8 cellular contexts compared by ENCODE assay signal in genomic region chr10:120979435-120980315, GRCh38.
A peak's percentile ranks its signal among the peaks of the same experiment; 100 is the strongest.
DNase-seq lines count a peak whose midpoint lies in the region; ATAC-seq and TF ChIP-seq lines count a peak whose summit lies in the region.

No MANE protein-coding gene starts in this region.

- H3K4me3 ChIP-seq in kidney epithelial cell (ENCODE audit: low read depth, low read length), result peak overlapping the region; percentile 7

- no peaks in the 10 kb centered on the region for H3K27me3 ChIP-seq in kidney epithelial cell (ENCODE audit: control insufficient read depth, insufficient read depth, low read length)

- TF ChIP-seq CTCF in kidney epithelial cell (IDR thresholded peaks at IDR 0.05; ENCODE audit: insufficient read depth, low read length, poor library complexity, severe bottlenecking), result no peak

- H3K36me3 ChIP-seq in kidney epithelial cell (ENCODE audit: control insufficient read depth, insufficient read depth, low read length), result no peaks in the 10 kb centered on the region

- DNase-seq in COLO668 (lab: John Stamatoyannopoulos, UW; ENCODE audit: unreplicated experiment) (peak; percentile 83), NCI-H1048 (lab: John Stamatoyannopoulos, UW) (peak; percentile 50), amniotic epithelial cell (ENCODE audit: low read depth) (peak; percentile 6), kidney epithelial cell (ENCODE audit: low read depth) (no peak)
- DNase-seq in stimulated activated CD4-positive, alpha-beta T cell treated with anti-CD3 and anti-CD28 coated beads, Interleukin-15, amount 100 ng/mL, for 24 hours, result peak; percentile 43

- no peak for ATAC-seq in HG02763 (IDR thresholded peaks at IDR 0.05; ENCODE audit: unreplicated experiment)
- ATAC-seq in HG03520 (IDR thresholded peaks at IDR 0.05; ENCODE audit: unreplicated experiment), result no peak
- no peak for ATAC-seq in HG03354 (IDR thresholded peaks at IDR 0.05; ENCODE audit: poor library complexity, severe bottlenecking, unreplicated experiment)
